1 cellular context compared by ENCODE assay signal in genomic region chr1:155455588-155456195, GRCh38.
TF ChIP-seq lines count a peak whose summit lies in the region.

No MANE protein-coding gene starts in this region.

TF ChIP-seq in WTC11, 78 proteins besides CTCF, POLR2A, EP300 and RAD21 (continued from another document):
- TF ChIP-seq ARID4B (CRISPR knock-in tag; IDR thresholded peaks at IDR 0.05; ENCODE audit: borderline replicate concordance), result no peak
- no peak for TF ChIP-seq GRHL2 (CRISPR knock-in tag; IDR thresholded peaks at IDR 0.05; ENCODE audit: insufficient replicate concordance, severe bottlenecking)
